ENCODE assay signal across 1 cellular context in the genomic region with DNA sequence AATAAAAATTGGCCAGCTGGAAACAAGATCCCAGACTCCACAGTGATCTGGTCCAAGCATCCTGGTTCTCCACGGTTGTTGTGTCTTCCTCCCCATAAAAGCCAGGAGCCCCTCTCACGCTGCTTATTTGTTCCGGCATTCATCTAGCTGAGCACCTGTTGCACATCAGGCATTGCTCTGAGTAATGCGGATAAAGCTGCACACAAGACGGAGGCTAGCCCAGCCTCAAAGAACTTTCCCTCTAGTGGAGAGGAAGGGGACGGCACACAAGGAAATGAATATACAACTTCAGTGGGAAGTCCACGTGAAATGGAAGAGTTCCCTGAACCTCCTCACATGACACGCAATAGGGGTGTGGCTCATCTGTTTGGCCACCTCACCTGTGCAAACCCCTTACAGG.
TF ChIP-seq lines count a peak whose summit lies in the region.

No MANE protein-coding gene starts in this region.

TF ChIP-seq in GM12878, 131 proteins besides CTCF, POLR2A, EP300 and RAD21 (continued from another document):
- no peak for TF ChIP-seq MYC (IDR thresholded peaks at IDR 0.05; ENCODE audit: insufficient read depth, insufficient read length, insufficient replicate concordance, low read length, severe bottlenecking)
